In genomic region chr12:12696562-12697383, GRCh38 we compare ENCODE assay signal across 8 cellular contexts. TPM values are rescaled to one million over a fixed set of nuclear protein-coding genes. Genes with fewer than 3 reads are reported as not detected.
DNase-seq lines count a peak whose midpoint lies in the region; ATAC-seq and TF ChIP-seq lines count a peak whose summit lies in the region.

No MANE protein-coding gene starts in this region.

- intact Hi-C loops in adrenal gland (cut with DNase I) = loop anchor here in 1 of 2 donors (5.0 kb wide), 1 partner anchor 134 kb away; the partner anchor contains the start of gene DUSP16
- intact Hi-C loops in left ventricle myocardium inferior (cut with micrococcal nuclease) = no loop called here

- H3K4me3 ChIP-seq in adrenal gland (peak overlapping the region in 2 of 4 donors; percentile 49 to 61), left ventricle myocardium inferior (peak overlapping the region; percentile 70)

- peaks cover 0 to 10% of the 10 kb centered on the region in 2 donors for H3K4me1 ChIP-seq in adrenal gland (replicated peaks in 1 of 2)
- peaks cover 9% of the 10 kb centered on the region for H3K4me1 ChIP-seq in left ventricle myocardium inferior

- no peak for TF ChIP-seq CTCF in adrenal gland (IDR thresholded peaks at IDR 0.05)
- no peak for TF ChIP-seq CTCF in left ventricle myocardium inferior (IDR thresholded peaks at IDR 0.05; ENCODE audit: borderline replicate concordance)
- no peak for TF ChIP-seq CTCF in progenitor cell of endocrine pancreas (IDR thresholded peaks at IDR 0.05; ENCODE audit: unreplicated experiment)

- TF ChIP-seq POLR2A in adrenal gland (IDR thresholded peaks at IDR 0.05) = peak in 1 of 2 donors; percentile 86

- H3K27ac Mint-ChIP-seq in progenitor cell of endocrine pancreas = peak overlapping the region; percentile 97

- no peaks in the 10 kb centered on the region for H3K27me3 Mint-ChIP-seq in progenitor cell of endocrine pancreas

- H3K27ac ChIP-seq in adrenal gland = peak overlapping the region; percentile 70 to 95 (median 90)
- peak overlapping the region; percentile 97 for H3K27ac ChIP-seq in left ventricle myocardium inferior (replicated peaks)

- DNase-seq in GM04504 (ENCODE audit: low read depth) (peak; percentile 63), NCI-H1092 (lab: John Stamatoyannopoulos, UW) (peak; percentile 89), T follicular helper cell (ENCODE audit: low read depth) (peak; percentile 85), adrenal gland (peak; percentile 91 to 98 (median 93)), left ventricle myocardium inferior (peak; percentile 92), progenitor cell of endocrine pancreas (ENCODE audit: low spot score, unreplicated experiment) (peak; percentile 88), ureter (ENCODE audit: low spot score) (peak; percentile 92)

- H3K27me3 ChIP-seq in adrenal gland (no peaks in the 10 kb centered on the region), left ventricle myocardium inferior (ENCODE audit: low read depth) (no peaks in the 10 kb centered on the region)

- 0 to 2% (median 1%) methylated on average over 29 of the region's 29 CpGs for WGBS in adrenal gland, 4 donors

- peaks cover 15% of the 10 kb centered on the region for H3K4me1 Mint-ChIP-seq in progenitor cell of endocrine pancreas (ENCODE audit: low read depth)

- ATAC-seq in HG02588 (IDR thresholded peaks at IDR 0.05; ENCODE audit: unreplicated experiment) = peak; percentile 74

- no peaks in the 10 kb centered on the region for H3K9me3 Mint-ChIP-seq in progenitor cell of endocrine pancreas (ENCODE audit: low read depth)

- H3K9me3 ChIP-seq in adrenal gland (replicated peaks in 1 of 3) (no peaks in the 10 kb centered on the region), left ventricle myocardium inferior (replicated peaks) (no peaks in the 10 kb centered on the region)

- H3K4me3 Mint-ChIP-seq in progenitor cell of endocrine pancreas (ENCODE audit: low read depth) = peak overlapping the region; percentile 95

- H3K36me3 ChIP-seq in adrenal gland (replicated peaks in 1 of 2) (no peaks in the 10 kb centered on the region), left ventricle myocardium inferior (no peaks in the 10 kb centered on the region)

- H3K36me3 Mint-ChIP-seq in progenitor cell of endocrine pancreas (ENCODE audit: insufficient read depth) = no peaks in the 10 kb centered on the region

RNA-seq across cellular contexts. Expression of gene GPR19, which starts 0.8 kb away (rescaled TPM):
- total RNA-seq in adrenal gland = 1 to 10 TPM in 2 of 8 donors, under 1 TPM in 3, not detected in 3; 0.56 to 1.1 (median 0.68) TPM
- 1 to 10 TPM in 2 of 3 donors, under 1 TPM in 1; 0.98 to 1.8 (median 1.1) TPM for polyA plus RNA-seq in adrenal gland
- not detected for total RNA-seq in left ventricle myocardium inferior
- 1.2 and 2.0 TPM in 2 replicates for total RNA-seq in progenitor cell of endocrine pancreas
- not detected for total RNA-seq in ureter

RNA-seq across cellular contexts. Expression of gene CDKN1B, which starts 20.4 kb away (rescaled TPM):
- total RNA-seq in adrenal gland (10 to 100 TPM; 37.9 to 97.8 (median 71.1) TPM), left ventricle myocardium inferior (36.3 TPM), progenitor cell of endocrine pancreas (36.7 and 40.8 TPM in 2 replicates), ureter (52.8 TPM)
- polyA plus RNA-seq in adrenal gland = 10 to 100 TPM; 18.2 to 80.3 (median 25.3) TPM
